13 cellular contexts compared by ENCODE assay signal in the genomic region with DNA sequence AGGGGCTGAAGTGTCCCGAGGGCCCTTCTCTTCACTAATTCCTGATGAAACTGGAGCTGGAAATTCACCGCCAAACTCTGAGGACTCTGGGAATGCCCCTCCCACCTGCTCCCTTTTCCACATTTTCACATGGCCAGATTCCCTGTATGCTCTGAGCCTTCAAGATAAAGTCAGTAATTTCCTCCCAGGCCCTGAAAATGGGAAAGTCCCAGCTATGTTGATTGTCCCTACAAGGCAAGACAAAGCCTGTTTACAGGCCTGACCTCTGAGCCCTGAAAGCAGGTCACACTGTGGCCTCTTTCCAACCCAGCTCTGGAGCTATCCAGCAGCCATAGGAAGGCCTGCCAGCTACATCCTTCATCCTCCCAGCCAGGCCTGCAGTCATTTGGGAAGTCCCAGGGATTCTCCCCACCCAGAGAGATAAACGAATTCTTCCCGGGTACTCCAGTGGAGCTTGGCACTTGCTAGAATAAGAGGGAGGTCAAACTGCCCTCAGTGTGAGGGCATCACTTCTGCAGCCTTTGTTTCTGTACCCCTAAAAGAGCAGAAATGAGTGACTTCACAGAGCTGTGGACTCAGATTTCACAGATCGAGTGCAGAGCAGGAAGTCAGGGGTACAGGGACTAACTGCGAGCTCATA. TPM values are rescaled to one million over a fixed set of nuclear protein-coding genes. Genes with fewer than 3 reads are reported as not detected.
DNase-seq lines count a peak whose midpoint lies in the region; ATAC-seq and TF ChIP-seq lines count a peak whose summit lies in the region.
"Had no signal": no experiment of that assay in that cellular context is flagged by ENCODE, and none has a peak within 500 bp of the region (broad histone marks: within the 10 kb centered on the region; RNA-seq: fewer than 3 reads in every experiment).

No MANE protein-coding gene starts in this region.

- H3K4me1 ChIP-seq in mesendoderm (ENCODE audit: control insufficient read depth, low read depth, low read length) (peaks cover 23% of the 10 kb centered on the region), thyroid gland (peaks cover 10 to 32% of the 10 kb centered on the region in 2 donors)

- peak; percentile 44 for ATAC-seq in esophagus mucosa
- no peak for ATAC-seq in T-cell (replicated peaks in 1 of 4)
- no peak for ATAC-seq in GM18502 (IDR thresholded peaks at IDR 0.05; ENCODE audit: poor library complexity, unreplicated experiment)
- no peak for ATAC-seq in HG03135 (IDR thresholded peaks at IDR 0.05; ENCODE audit: unreplicated experiment)

- H3K9me3 ChIP-seq in thyroid gland = no peaks in the 10 kb centered on the region
- H3K9me3 ChIP-seq in WERI-Rb-1 (ENCODE audit: severe bottlenecking) = peaks cover 2% of the 10 kb centered on the region

- H4K5ac ChIP-seq in mesendoderm (ENCODE audit: low read length) = no peak overlapping the region

- TF ChIP-seq CTCF in thyroid gland (IDR thresholded peaks at IDR 0.05) = no peak
- no peak for TF ChIP-seq CTCF in WERI-Rb-1 (IDR thresholded peaks at IDR 0.05; ENCODE audit: low read depth, low read length)

- H3K4ac ChIP-seq in mesendoderm (ENCODE audit: low read depth, low read length) = peak overlapping the region; percentile 77

- no peak overlapping the region for H2BK15ac ChIP-seq in mesendoderm (replicated peaks; ENCODE audit: low read depth)

- peaks cover 0 to 4% (median 0%) of the 10 kb centered on the region in 3 donors for H3K9me3 Mint-ChIP-seq in T-cell

- H3K79me2 ChIP-seq in mesendoderm (ENCODE audit: control insufficient read depth, insufficient read depth, low read length) = no peaks in the 10 kb centered on the region

- no CpG with 5 or more reads among the region's 6 CpGs for WGBS in mesendoderm (ENCODE audit: extremely low coverage, insufficient coverage, low lambda C conversion rate)
- 49% methylated on average over 6 of the region's 6 CpGs for WGBS in thyroid gland, 2 donors

- H3K27me3 Mint-ChIP-seq in T-cell = peaks cover 16 to 30% of the 10 kb centered on the region in 2 donors

- no peaks in the 10 kb centered on the region for H3K36me3 ChIP-seq in mesendoderm (ENCODE audit: control insufficient read depth, insufficient read depth, low read length)
- no peaks in the 10 kb centered on the region for H3K36me3 ChIP-seq in thyroid gland
- H3K36me3 ChIP-seq in WERI-Rb-1 = no peaks in the 10 kb centered on the region

- H2AK5ac ChIP-seq in mesendoderm (ENCODE audit: low read length) = peak overlapping the region; percentile 77

- H4K8ac ChIP-seq in mesendoderm (ENCODE audit: low read depth, low read length) = no peak overlapping the region

- no peaks in the 10 kb centered on the region for H3K79me1 ChIP-seq in mesendoderm (ENCODE audit: low read length)

- H3K4me3 ChIP-seq in mesendoderm (ENCODE audit: low read length) (no peak overlapping the region), thyroid gland (replicated peaks in 1 of 3) (no peak overlapping the region), WERI-Rb-1 (ENCODE audit: low read depth, low read length) (no peak overlapping the region)

- DNase-seq in NOMO-1 (lab: John Stamatoyannopoulos, UW; ENCODE audit: unreplicated experiment in 2 of 2) = peak; percentile 37 to 85
- DNase-seq in mesendoderm = peak; percentile 80
- DNase-seq in thyroid gland = peak; percentile 29 to 39
- no peak for DNase-seq in T-cell
- DNase-seq in WERI-Rb-1 = no peak
- DNase-seq: activated effector memory CD4-positive, alpha-beta T cell treated with Interleukin-2 at 50 U/mL for 16 hours; midbrain; NCI-H526 treated with DMSO at 0.1 percent for 48 hours had no signal

- H2BK120ac ChIP-seq in mesendoderm (ENCODE audit: low read depth, low read length) = peak overlapping the region; percentile 69

- H3K27ac ChIP-seq in mesendoderm (ENCODE audit: low read depth, low read length) = peak overlapping the region; percentile 94
- H3K27ac ChIP-seq in thyroid gland = peak overlapping the region in 1 of 3 donors; percentile 3
- H3K27ac ChIP-seq in WERI-Rb-1 = no peak overlapping the region
- H3K27ac ChIP-seq: epithelial cell of prostate had no signal

- H3K27ac Mint-ChIP-seq in T-cell = no peak overlapping the region
- H3K27ac Mint-ChIP-seq: IgD-negative memory B cell had no signal

- POLR2A ChIA-PET in T-cell (lab: Charles Lee) = no interaction called here

- peak overlapping the region; percentile 63 for H3K56ac ChIP-seq in mesendoderm (ENCODE audit: low read length)

- CTCF ChIA-PET in T-cell (lab: Charles Lee) = no interaction called here

- no peak for TF ChIP-seq POLR2A in thyroid gland (IDR thresholded peaks at IDR 0.05)

- H3K36me3 Mint-ChIP-seq in T-cell = no peaks in the 10 kb centered on the region
- H3K36me3 Mint-ChIP-seq: IgD-negative memory B cell had no signal

- H3K4me1 Mint-ChIP-seq in T-cell = peaks cover 0 to 4% (median 0%) of the 10 kb centered on the region in 3 donors

- peak overlapping the region; percentile 75 for H3K18ac ChIP-seq in mesendoderm (ENCODE audit: low read length)

- H3K9ac ChIP-seq in mesendoderm (ENCODE audit: low read length) = peak overlapping the region; percentile 4

- H3K23ac ChIP-seq in mesendoderm (ENCODE audit: low read length) = no peak overlapping the region

- intact Hi-C loops in thyroid gland (cut with DNase I) = no loop called here

- no peak overlapping the region for H3K4me2 ChIP-seq in mesendoderm (ENCODE audit: low read length)

- H3K27me3 ChIP-seq in mesendoderm (ENCODE audit: insufficient read depth, low read length, poor library complexity) (no peaks in the 10 kb centered on the region), thyroid gland (no peaks in the 10 kb centered on the region), WERI-Rb-1 (ENCODE audit: insufficient read depth, low read depth, severe bottlenecking) (peaks cover 30% of the 10 kb centered on the region)

- H2BK5ac ChIP-seq in mesendoderm (ENCODE audit: low read length) = peak overlapping the region; percentile 98

- H3K4me3 Mint-ChIP-seq in T-cell = no peak overlapping the region
- H3K4me3 Mint-ChIP-seq: IgD-negative memory B cell had no signal

RNA-seq across cellular contexts. Expression of a gene that starts 19.6 kb away (rescaled TPM):
- total RNA-seq in esophagus mucosa = 2.2 TPM
- 17.3 TPM for polyA plus RNA-seq in mesendoderm (2013, experiment 1 of 2)
- 16.7 TPM for polyA plus RNA-seq in mesendoderm (2013, experiment 2 of 2)
- 10 to 100 TPM; 11.7 to 39.4 (median 23.6) TPM for total RNA-seq in thyroid gland
- under 1 TPM in 3 of 5 donors, not detected in 2; 0.38 to 0.76 (median 0.60) TPM for total RNA-seq in T-cell
- polyA plus RNA-seq: IgD-negative memory B cell had no signal

RNA-seq across cellular contexts. Expression of a gene that starts 34.5 kb away (rescaled TPM):
- total RNA-seq in esophagus mucosa = not detected
- not detected for polyA plus RNA-seq in mesendoderm (2013, experiment 1 of 2)
- polyA plus RNA-seq in mesendoderm (2013, experiment 2 of 2) = not detected
- total RNA-seq in thyroid gland = not detected
- not detected for total RNA-seq in T-cell
- polyA plus RNA-seq: IgD-negative memory B cell had no signal

RNA-seq across cellular contexts. Expression of a gene that starts 50.0 kb away (rescaled TPM):
- total RNA-seq in esophagus mucosa = 0.28 TPM
- polyA plus RNA-seq in mesendoderm (2013, experiment 1 of 2) = 0.03 TPM
- polyA plus RNA-seq in mesendoderm (2013, experiment 2 of 2) = not detected
- not detected for total RNA-seq in thyroid gland
- not detected for total RNA-seq in T-cell
- polyA plus RNA-seq: IgD-negative memory B cell had no signal

Comparison
In these comparisons a context has a peak if more than half of its experiments do, and no peak if none do; other contexts are left out.
1. DNase-seq: peak in NOMO-1 (2 of 2), mesendoderm (single experiment) and thyroid gland (2 of 2); none in T-cell (0 of 34) and WERI-Rb-1 (single experiment).